21 cellular contexts compared by ENCODE assay signal in genomic region chr21:26194326-26194725, GRCh38.
"Had no signal": no experiment of that assay in that cellular context is flagged by ENCODE, and none has a peak within 500 bp of the region (broad histone marks: within the 10 kb centered on the region; RNA-seq: fewer than 3 reads in every experiment).

No MANE protein-coding gene starts in this region.

- H3K4me3 Mint-ChIP-seq: activated B cell treated with CpG ODN at 0.5 μM for 24 hours; activated CD8-positive, alpha-beta T cell treated with anti-CD3 and anti-CD28 coated beads for 36 hours; activated naive CD4-positive, alpha-beta T cell treated with anti-CD3 and anti-CD28 coated beads, Interleukin-2, amount 50 U/mL, for 24 hours; activated T-cell treated with anti-CD3 and anti-CD28 coated beads, Interleukin-2, amount 50 U/mL, for 4 hours; immature natural killer cell; naive thymus-derived CD4-positive, alpha-beta T cell had no signal

- H3K27me3 Mint-ChIP-seq: activated B cell treated with CpG ODN at 0.5 μM for 24 hours; activated CD8-positive, alpha-beta T cell treated with anti-CD3 and anti-CD28 coated beads for 36 hours; activated naive CD4-positive, alpha-beta T cell treated with anti-CD3 and anti-CD28 coated beads, Interleukin-2, amount 50 U/mL, for 24 hours had no signal

- H3K27me3 ChIP-seq: foreskin keratinocyte, heart left ventricle, pancreas, tibial nerve, vagina had no signal

- H3K36me3 Mint-ChIP-seq: activated naive CD4-positive, alpha-beta T cell treated with anti-CD3 and anti-CD28 coated beads, Interleukin-2, amount 50 U/mL, for 24 hours; immature natural killer cell had no signal

- ATAC-seq: activated CD8-positive, alpha-beta T cell treated with anti-CD3 and anti-CD28 coated beads for 36 hours; activated T-cell treated with anti-CD3 and anti-CD28 coated beads, Interleukin-2, amount 50 U/mL, for 4 hours; esophagus mucosa; foreskin keratinocyte; heart left ventricle; left lobe of liver; naive thymus-derived CD4-positive, alpha-beta T cell; pancreas had no signal

- DNase-seq: activated B cell treated with CpG ODN at 0.5 μM for 24 hours; activated CD4-positive, alpha-beta T cell treated with anti-CD3 and anti-CD28 coated beads for 48 hours; activated CD8-positive, alpha-beta T cell treated with anti-CD3 and anti-CD28 coated beads for 36 hours; activated effector memory CD4-positive, alpha-beta T cell treated with anti-CD3 and anti-CD28 coated beads, Interleukin-2, amount 50 U/mL, for 16 hours; activated T-cell treated with anti-CD3 and anti-CD28 coated beads, Interleukin-2, amount 50 U/mL, for 4 hours; foreskin keratinocyte; heart left ventricle; immature natural killer cell; naive thymus-derived CD4-positive, alpha-beta T cell; pancreas; stimulated activated CD4-positive, alpha-beta T cell treated with anti-CD3 and anti-CD28 coated beads, Interleukin-15, amount 100 ng/mL, for 24 hours; stimulated activated CD4-positive, alpha-beta T cell treated with anti-CD3 and anti-CD28 coated beads, Interleukin-4, amount 100 ng/mL, for 1 hour; stimulated activated naive CD4-positive, alpha-beta T cell treated with Interleukin-2 at 50 U/mL for 16 hours; substantia nigra; T-helper 2 cell had no signal

- H3K4me3 ChIP-seq: heart left ventricle, pancreas, tibial nerve, vagina had no signal

- FAIRE-seq: colon, pancreas had no signal

- H3K4me1 ChIP-seq: heart left ventricle, pancreas, vagina had no signal

- H3K9me3 ChIP-seq: heart left ventricle, pancreas, tibial nerve, vagina had no signal

- H3K36me3 ChIP-seq: heart left ventricle, pancreas, tibial nerve, vagina had no signal

- H3K27ac ChIP-seq: foreskin keratinocyte, heart left ventricle, pancreas, tibial nerve, vagina had no signal

- H3K9me3 Mint-ChIP-seq: activated B cell treated with CpG ODN at 0.5 μM for 24 hours; activated CD8-positive, alpha-beta T cell treated with anti-CD3 and anti-CD28 coated beads for 36 hours; activated naive CD4-positive, alpha-beta T cell treated with anti-CD3 and anti-CD28 coated beads, Interleukin-2, amount 50 U/mL, for 24 hours; activated T-cell treated with anti-CD3 and anti-CD28 coated beads, Interleukin-2, amount 50 U/mL, for 4 hours; naive thymus-derived CD4-positive, alpha-beta T cell had no signal

- H3K4me1 Mint-ChIP-seq: activated B cell treated with CpG ODN at 0.5 μM for 24 hours; activated naive CD4-positive, alpha-beta T cell treated with anti-CD3 and anti-CD28 coated beads, Interleukin-2, amount 50 U/mL, for 24 hours; immature natural killer cell; naive thymus-derived CD4-positive, alpha-beta T cell had no signal

- H3K27ac Mint-ChIP-seq: activated B cell treated with CpG ODN at 0.5 μM for 24 hours; activated CD8-positive, alpha-beta T cell treated with anti-CD3 and anti-CD28 coated beads for 36 hours; activated naive CD4-positive, alpha-beta T cell treated with anti-CD3 and anti-CD28 coated beads, Interleukin-2, amount 50 U/mL, for 24 hours; immature natural killer cell had no signal
